17 cellular contexts compared by ENCODE assay signal in the genomic region with DNA sequence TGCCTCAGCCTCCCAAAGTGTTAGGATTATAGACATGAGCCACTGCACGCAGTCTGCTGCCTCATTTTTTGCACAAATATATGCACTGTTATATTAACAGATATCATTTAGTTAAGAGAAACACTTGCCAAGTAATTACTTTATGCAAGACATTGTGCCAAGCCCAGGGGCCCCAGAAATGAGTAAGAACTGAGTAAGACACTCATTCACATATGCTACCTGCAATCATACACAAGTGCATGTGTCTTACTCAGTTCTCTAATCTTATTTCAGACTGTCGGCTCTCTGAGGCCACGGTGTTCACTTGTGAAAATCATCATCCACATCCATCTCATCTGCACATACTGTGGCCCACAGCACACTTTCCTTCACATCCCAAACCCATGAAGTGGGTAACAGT. TPM values are rescaled to one million over a fixed set of nuclear protein-coding genes. Genes with fewer than 3 reads are reported as not detected.
DNase-seq lines count a peak whose midpoint lies in the region; FAIRE-seq and TF ChIP-seq lines count a peak whose summit lies in the region.
"Had no signal": no experiment of that assay in that cellular context is flagged by ENCODE, and none has a peak within 500 bp of the region (broad histone marks: within the 10 kb centered on the region; RNA-seq: fewer than 3 reads in every experiment).

No MANE protein-coding gene starts in this region.

- TF ChIP-seq CTCF in MCF 10A (IDR thresholded peaks at IDR 0.05; ENCODE audit: unreplicated experiment) (no peak), breast epithelium (IDR thresholded peaks at IDR 0.05) (no peak), bronchial epithelial cell (IDR thresholded peaks at IDR 0.05; ENCODE audit: insufficient read depth, low read length, severe bottlenecking) (no peak), CD14-positive monocyte (IDR thresholded peaks at IDR 0.05) (no peak)

- no TSS peak for BruUV-seq in MCF 10A (replicated peaks; lab: Mats Ljungman, UMichigan)

- H3K4me3 Mint-ChIP-seq in MCF 10A (ENCODE audit: unreplicated experiment): no peak overlapping the region
- H3K4me3 Mint-ChIP-seq in activated CD4-positive, alpha-beta memory T cell treated with anti-CD3 and anti-CD28 coated beads for 36 hours: no peak overlapping the region
- peak overlapping the region; percentile 66 for H3K4me3 Mint-ChIP-seq in stimulated activated naive CD8-positive, alpha-beta T cell treated with anti-CD3 and anti-CD28 coated beads, Interleukin-15, Interleukin-2, amounts not matched to agents 100 ng/mL and 50 ng/mL, for 24 hours
- no peak overlapping the region for H3K4me3 Mint-ChIP-seq in CD14-positive monocyte
- H3K4me3 Mint-ChIP-seq: memory B cell, naive B cell had no signal

- H3K36me3 Mint-ChIP-seq in MCF 10A (ENCODE audit: insufficient read depth, unreplicated experiment) (peaks cover 7% of the 10 kb centered on the region), CD14-positive monocyte (peaks cover 14 to 27% of the 10 kb centered on the region in 2 donors)
- H3K36me3 Mint-ChIP-seq in activated CD4-positive, alpha-beta memory T cell treated with anti-CD3 and anti-CD28 coated beads for 36 hours: peaks cover 86% of the 10 kb centered on the region
- peaks cover 91% of the 10 kb centered on the region for H3K36me3 Mint-ChIP-seq in stimulated activated naive CD8-positive, alpha-beta T cell treated with anti-CD3 and anti-CD28 coated beads, Interleukin-15, Interleukin-2, amounts not matched to agents 100 ng/mL and 50 ng/mL, for 24 hours (ENCODE audit: low read depth)

- H3K4me1 Mint-ChIP-seq in MCF 10A (ENCODE audit: insufficient read depth, unreplicated experiment) (peaks cover 14% of the 10 kb centered on the region), CD14-positive monocyte (peaks cover 7% of the 10 kb centered on the region)
- peaks cover 86% of the 10 kb centered on the region for H3K4me1 Mint-ChIP-seq in activated CD4-positive, alpha-beta memory T cell treated with anti-CD3 and anti-CD28 coated beads for 36 hours (ENCODE audit: low read depth)
- H3K4me1 Mint-ChIP-seq in stimulated activated naive CD8-positive, alpha-beta T cell treated with anti-CD3 and anti-CD28 coated beads, Interleukin-15, Interleukin-2, amounts not matched to agents 100 ng/mL and 50 ng/mL, for 24 hours (ENCODE audit: low read depth): peaks cover 97% of the 10 kb centered on the region

- H3K4me3 ChIP-seq in breast epithelium: no peak overlapping the region
- no peak overlapping the region for H3K4me3 ChIP-seq in bronchial epithelial cell (ENCODE audit: low read depth, low read length)

- TF ChIP-seq POLR2A in breast epithelium (IDR thresholded peaks at IDR 0.05): no peak

- H3K36me3 ChIP-seq in breast epithelium (no peaks in the 10 kb centered on the region), bronchial epithelial cell (ENCODE audit: control insufficient read depth, insufficient read depth, low read length) (no peaks in the 10 kb centered on the region)

- H3K27me3 Mint-ChIP-seq in MCF 10A (ENCODE audit: insufficient read depth, unreplicated experiment) (no peaks in the 10 kb centered on the region), CD14-positive monocyte (ENCODE audit: low read depth in 3 of 3) (peaks cover 0 to 2% (median 1%) of the 10 kb centered on the region in 3 donors)
- no peaks in the 10 kb centered on the region for H3K27me3 Mint-ChIP-seq in activated CD4-positive, alpha-beta memory T cell treated with anti-CD3 and anti-CD28 coated beads for 36 hours
- H3K27me3 Mint-ChIP-seq in stimulated activated naive CD8-positive, alpha-beta T cell treated with anti-CD3 and anti-CD28 coated beads, Interleukin-15, Interleukin-2, amounts not matched to agents 100 ng/mL and 50 ng/mL, for 24 hours: no peaks in the 10 kb centered on the region
- H3K27me3 Mint-ChIP-seq: memory B cell, naive B cell had no signal

- no peak overlapping the region for H3K27ac ChIP-seq in breast epithelium

- H3K27ac Mint-ChIP-seq in MCF 10A (ENCODE audit: low read depth, unreplicated experiment) (peak overlapping the region; percentile 61), CD14-positive monocyte (no peak overlapping the region)
- H3K27ac Mint-ChIP-seq in activated CD4-positive, alpha-beta memory T cell treated with anti-CD3 and anti-CD28 coated beads for 36 hours: peak overlapping the region; percentile 94
- H3K27ac Mint-ChIP-seq in stimulated activated naive CD8-positive, alpha-beta T cell treated with anti-CD3 and anti-CD28 coated beads, Interleukin-15, Interleukin-2, amounts not matched to agents 100 ng/mL and 50 ng/mL, for 24 hours: peak overlapping the region; percentile 93
- H3K27ac Mint-ChIP-seq: memory B cell, naive B cell had no signal

- DNase-seq in MCF 10A (ENCODE audit: unreplicated experiment) (peak; percentile 76), breast epithelium (ENCODE audit: low spot score in 2 of 2) (no peak), bronchial epithelial cell (ENCODE audit: low read depth) (peak; percentile 75), NCI-H526 treated with DMSO at 0.1 percent for 48 hours (lab: John Stamatoyannopoulos, UW) (no peak), DMS114 treated with DMSO at 0.1 percent for 48 hours (lab: John Stamatoyannopoulos, UW; ENCODE audit: unreplicated experiment) (no peak), CD14-positive monocyte (ENCODE audit: low spot score) (no peak)
- DNase-seq in activated CD4-positive, alpha-beta memory T cell treated with anti-CD3 and anti-CD28 coated beads for 36 hours: peak; percentile 59
- DNase-seq: activated CD4-positive, CD25-positive, alpha-beta regulatory T cell; Calu3; hippocampal formation; naive B cell; NCI-H187; NK-92 treated with Interleukin-12 subunit alpha and Interleukin-12 subunit beta, amount 100 ng/mL, for 24 hours; stimulated activated CD4-positive, alpha-beta T cell treated with anti-CD3 and anti-CD28 coated beads, Interleukin-1b, Interleukin-23, amount 100 ng/mL, for 48 hours had no signal

- no peaks in the 10 kb centered on the region for H3K4me1 ChIP-seq in breast epithelium

- H3K27me3 ChIP-seq in breast epithelium (no peaks in the 10 kb centered on the region), bronchial epithelial cell (ENCODE audit: control insufficient read depth, insufficient read depth, low read length) (no peaks in the 10 kb centered on the region)

- POLR2A ChIA-PET in MCF 10A (lab: Yijun Ruan, JAX): no interaction called here
- POLR2A ChIA-PET in activated CD4-positive, alpha-beta memory T cell treated with anti-CD3 and anti-CD28 coated beads for 36 hours (lab: Charles Lee): interaction anchor here (0.8 to 18.2 kb wide), 5 partner anchors 8 to 118 kb away, joined by 3 to 237 read pairs (median 6); partner anchors contain the start of genes FBXW2 and TRAF1

- H3K9me3 Mint-ChIP-seq in MCF 10A (ENCODE audit: unreplicated experiment) (no peaks in the 10 kb centered on the region), CD14-positive monocyte (no peaks in the 10 kb centered on the region)
- no peaks in the 10 kb centered on the region for H3K9me3 Mint-ChIP-seq in activated CD4-positive, alpha-beta memory T cell treated with anti-CD3 and anti-CD28 coated beads for 36 hours
- no peaks in the 10 kb centered on the region for H3K9me3 Mint-ChIP-seq in stimulated activated naive CD8-positive, alpha-beta T cell treated with anti-CD3 and anti-CD28 coated beads, Interleukin-15, Interleukin-2, amounts not matched to agents 100 ng/mL and 50 ng/mL, for 24 hours
- H3K9me3 Mint-ChIP-seq: memory B cell had no signal

- H3K9me3 ChIP-seq in breast epithelium: no peaks in the 10 kb centered on the region

- CTCF ChIA-PET in MCF 10A (lab: Yijun Ruan, JAX): interaction anchor here (0.8 to 1.4 kb wide), 2 partner anchors 155 to 461 kb away, joined by 4 read pairs; no protein-coding TSS in a partner anchor
- CTCF ChIA-PET in activated CD4-positive, alpha-beta memory T cell treated with anti-CD3 and anti-CD28 coated beads for 36 hours (lab: Charles Lee): interaction anchor here (1.0 to 1.8 kb wide), 2 partner anchors 27 to 41 kb away, joined by 3 to 5 read pairs; no protein-coding TSS in a partner anchor

- intact Hi-C loops in MCF 10A (cut with micrococcal nuclease) (no loop called here), breast epithelium (cut with DNase I; ENCODE audit: low total_unique reads) (no loop called here), CD14-positive monocyte (cut with micrococcal nuclease) (no loop called here)
- intact Hi-C loops in activated CD4-positive, alpha-beta memory T cell treated with anti-CD3 and anti-CD28 coated beads for 36 hours (cut with micrococcal nuclease): loop anchor here (1.0 to 2.0 kb wide), 3 partner anchors 16 to 42 kb away; partner anchors contain the start of gene TRAF1

- FAIRE-seq in bronchial epithelial cell (lab: Jason Lieb, UNC): no peak
- FAIRE-seq: endometrium had no signal

RNA-seq across cellular contexts. Expression of gene TRAF1, which starts 16.0 kb away (rescaled TPM):
- total RNA-seq in MCF 10A (2022) (0.84 and 1.2 TPM in 2 replicates), breast epithelium (1 to 10 TPM; 4.9 to 8.6 (median 7.3) TPM), bronchial epithelial cell (0.79 and 1.0 TPM in 2 replicates)
- total RNA-seq in activated CD4-positive, alpha-beta memory T cell treated with anti-CD3 and anti-CD28 coated beads for 36 hours: 100 to 1,000 TPM; 124 TPM
- polyA plus RNA-seq in CD14-positive monocyte: under 1 TPM; 0.15 to 0.74 TPM

RNA-seq across cellular contexts. Expression of gene PHF19, which starts 33.7 kb away (rescaled TPM):
- 39.6 and 61.0 TPM in 2 replicates for total RNA-seq in MCF 10A (2022)
- 10 to 100 TPM; 16.5 to 33.1 (median 19.0) TPM for total RNA-seq in breast epithelium
- total RNA-seq in activated CD4-positive, alpha-beta memory T cell treated with anti-CD3 and anti-CD28 coated beads for 36 hours: 100 to 1,000 TPM; 183 to 189 TPM
- total RNA-seq in bronchial epithelial cell: 7.6 TPM in 2 replicates
- 10 to 100 TPM; 12.6 to 12.7 TPM for polyA plus RNA-seq in CD14-positive monocyte

Comparison
In these comparisons a context has a peak if more than half of its experiments do, and no peak if none do; other contexts are left out.
1. DNase-seq: peak in MCF 10A (single experiment), activated CD4-positive, alpha-beta memory T cell treated with anti-CD3 and anti-CD28 coated beads for 36 hours (single experiment) and bronchial epithelial cell (single experiment); none in breast epithelium (0 of 2), NCI-H526 treated with DMSO at 0.1 percent for 48 hours (single experiment), DMS114 treated with DMSO at 0.1 percent for 48 hours (single experiment) and CD14-positive monocyte (single experiment).
2. H3K27ac Mint-ChIP-seq: peak in MCF 10A (single experiment), activated CD4-positive, alpha-beta memory T cell treated with anti-CD3 and anti-CD28 coated beads for 36 hours (single experiment) and stimulated activated naive CD8-positive, alpha-beta T cell treated with anti-CD3 and anti-CD28 coated beads, Interleukin-15, Interleukin-2, amounts not matched to agents 100 ng/mL and 50 ng/mL, for 24 hours (single experiment); none in CD14-positive monocyte (0 of 7).
3. RNA of gene TRAF1, which starts 16.0 kb away (total RNA-seq): 124 TPM in activated CD4-positive, alpha-beta memory T cell treated with anti-CD3 and anti-CD28 coated beads for 36 hours; 4.9 to 8.6 TPM in breast epithelium, 0.84 to 1.2 TPM in MCF 10A and 0.79 to 1.0 TPM in bronchial epithelial cell; every median in the first group is over 10 times any median in the second.